Comparison of ENCODE assay signal across 7 cellular contexts in genomic region chr2:75896779-75897366, GRCh38.
DNase-seq lines count a peak whose midpoint lies in the region; ATAC-seq and TF ChIP-seq lines count a peak whose summit lies in the region.

No MANE protein-coding gene starts in this region.

- peak; percentile 15 for DNase-seq in HuH-7.5 (ENCODE audit: low spot score)
- DNase-seq in SHP77 (lab: John Stamatoyannopoulos, UW), result peak; percentile 3 to 46
- peak; percentile 66 for DNase-seq in iPS DF 4.7 (ENCODE audit: extremely low read depth, low spot score)
- DNase-seq in stimulated activated CD8-positive, alpha-beta memory T cell treated with anti-CD3 and anti-CD28 coated beads, Interleukin-4, amount 100 ng/mL, for 48 hours, result no peak
- DNase-seq in CD8-positive, alpha-beta T cell, result no peak

- H3K4me3 ChIP-seq in CD8-positive, alpha-beta T cell (ENCODE audit: low read depth, low read length), result no peak overlapping the region

- H3K9me3 Mint-ChIP-seq in CD8-positive, alpha-beta T cell, result no peaks in the 10 kb centered on the region

- CTCF ChIA-PET in CD8-positive, alpha-beta T cell (lab: Charles Lee), result no interaction called here

- H3K4me1 Mint-ChIP-seq in CD8-positive, alpha-beta T cell (ENCODE audit: low read depth), result no peaks in the 10 kb centered on the region

- no peaks in the 10 kb centered on the region for H3K27me3 Mint-ChIP-seq in CD8-positive, alpha-beta T cell (ENCODE audit: low read depth)

- no peak overlapping the region for H3K27ac ChIP-seq in CD8-positive, alpha-beta T cell (ENCODE audit: low read depth, low read length)

- POLR2A ChIA-PET in CD8-positive, alpha-beta T cell (lab: Charles Lee), result no interaction called here

- intact Hi-C loops in CD8-positive, alpha-beta T cell (cut with DNase I, micrococcal nuclease), result no loop called here

- H3K27me3 ChIP-seq in CD8-positive, alpha-beta T cell (ENCODE audit: insufficient read depth, low read length), result no peaks in the 10 kb centered on the region

- ATAC-seq in GM18499 (IDR thresholded peaks at IDR 0.05; ENCODE audit: insufficient read depth, unreplicated experiment) (peak; percentile 67), GM21723 (IDR thresholded peaks at IDR 0.05; ENCODE audit: unreplicated experiment) (peak; percentile 92)
- no peak for ATAC-seq in CD8-positive, alpha-beta T cell

- no peak overlapping the region for H3K4me3 Mint-ChIP-seq in CD8-positive, alpha-beta T cell

- TF ChIP-seq CTCF in CD8-positive, alpha-beta T cell (IDR thresholded peaks at IDR 0.05), result no peak

- H3K4me1 ChIP-seq in CD8-positive, alpha-beta T cell (ENCODE audit: insufficient read depth, low read length), result no peaks in the 10 kb centered on the region

- no peaks in the 10 kb centered on the region for H3K36me3 ChIP-seq in CD8-positive, alpha-beta T cell (ENCODE audit: insufficient read depth, low read length)

- no peaks in the 10 kb centered on the region for H3K9me3 ChIP-seq in CD8-positive, alpha-beta T cell (ENCODE audit: low read length)

- no peak overlapping the region for H3K27ac Mint-ChIP-seq in CD8-positive, alpha-beta T cell

- no peaks in the 10 kb centered on the region for H3K36me3 Mint-ChIP-seq in CD8-positive, alpha-beta T cell

Comparison
In these comparisons a context has a peak if more than half of its experiments do, and no peak if none do; other contexts are left out.
1. DNase-seq: peak in HuH-7.5 (single experiment), SHP77 (2 of 2) and iPS DF 4.7 (single experiment); none in stimulated activated CD8-positive, alpha-beta memory T cell treated with anti-CD3 and anti-CD28 coated beads, Interleukin-4, amount 100 ng/mL, for 48 hours (single experiment) and CD8-positive, alpha-beta T cell (0 of 7).